ENCODE assay signal across 8 cellular contexts in genomic region chr22:42368379-42369249, GRCh38.
DNase-seq lines count a peak whose midpoint lies in the region; ATAC-seq and TF ChIP-seq lines count a peak whose summit lies in the region.

No MANE protein-coding gene starts in this region.

- H3K9me3 ChIP-seq in parathyroid adenoma (ENCODE audit: control insufficient read depth, low read length), result no peaks in the 10 kb centered on the region

- H2AFZ ChIP-seq in parathyroid adenoma, result peak overlapping the region; percentile 77

- peaks cover 4% of the 10 kb centered on the region for H3K4me1 ChIP-seq in parathyroid adenoma

- no peak overlapping the region for H3K9ac ChIP-seq in parathyroid adenoma

- no peaks in the 10 kb centered on the region for H3K27me3 ChIP-seq in parathyroid adenoma (ENCODE audit: control insufficient read depth, insufficient read depth, low read length)

- peak; percentile 18 for ATAC-seq in HG03175 (IDR thresholded peaks at IDR 0.05; ENCODE audit: unreplicated experiment)

- H3K4me3 ChIP-seq in WI38 (ENCODE audit: low read depth, low read length) (peak overlapping the region; percentile 36; the same call in 1 of the 2 replicates), fibroblast of mammary gland (ENCODE audit: control insufficient read depth, low read depth, low read length) (peak overlapping the region; percentile 27), parathyroid adenoma (ENCODE audit: low read depth, low read length) (peak overlapping the region; percentile 53)

- H3K4me2 ChIP-seq in parathyroid adenoma (ENCODE audit: low read length), result peak overlapping the region; percentile 84

- DNase-seq in NCI-H2171 treated with DMSO at 0.1 percent for 48 hours (lab: John Stamatoyannopoulos, UW), result peak; percentile 63
- no peak for DNase-seq in NCI-H2171 (lab: John Stamatoyannopoulos, UW)
- no peak for DNase-seq in fibroblast of mammary gland (ENCODE audit: low read depth)
- DNase-seq in HuH-7 (ENCODE audit: low spot score), result no peak
- DNase-seq in SIG-M5 (lab: John Stamatoyannopoulos, UW), result no peak

- no peaks in the 10 kb centered on the region for H3K36me3 ChIP-seq in parathyroid adenoma (ENCODE audit: control insufficient read depth, insufficient read depth, low read length)

- no peak overlapping the region for H3K27ac ChIP-seq in parathyroid adenoma

- no peaks in the 10 kb centered on the region for H3K79me2 ChIP-seq in parathyroid adenoma

- TF ChIP-seq CTCF in WI38 (IDR thresholded peaks at IDR 0.05; ENCODE audit: low read depth, low read length), result no peak
- no peak for TF ChIP-seq CTCF in fibroblast of mammary gland (conservative IDR thresholded peaks at IDR 0.05; ENCODE audit: control insufficient read depth, insufficient read depth, low read depth, low read length)
- no peak for TF ChIP-seq CTCF in parathyroid adenoma (IDR thresholded peaks at IDR 0.05)
